In the genomic region with DNA sequence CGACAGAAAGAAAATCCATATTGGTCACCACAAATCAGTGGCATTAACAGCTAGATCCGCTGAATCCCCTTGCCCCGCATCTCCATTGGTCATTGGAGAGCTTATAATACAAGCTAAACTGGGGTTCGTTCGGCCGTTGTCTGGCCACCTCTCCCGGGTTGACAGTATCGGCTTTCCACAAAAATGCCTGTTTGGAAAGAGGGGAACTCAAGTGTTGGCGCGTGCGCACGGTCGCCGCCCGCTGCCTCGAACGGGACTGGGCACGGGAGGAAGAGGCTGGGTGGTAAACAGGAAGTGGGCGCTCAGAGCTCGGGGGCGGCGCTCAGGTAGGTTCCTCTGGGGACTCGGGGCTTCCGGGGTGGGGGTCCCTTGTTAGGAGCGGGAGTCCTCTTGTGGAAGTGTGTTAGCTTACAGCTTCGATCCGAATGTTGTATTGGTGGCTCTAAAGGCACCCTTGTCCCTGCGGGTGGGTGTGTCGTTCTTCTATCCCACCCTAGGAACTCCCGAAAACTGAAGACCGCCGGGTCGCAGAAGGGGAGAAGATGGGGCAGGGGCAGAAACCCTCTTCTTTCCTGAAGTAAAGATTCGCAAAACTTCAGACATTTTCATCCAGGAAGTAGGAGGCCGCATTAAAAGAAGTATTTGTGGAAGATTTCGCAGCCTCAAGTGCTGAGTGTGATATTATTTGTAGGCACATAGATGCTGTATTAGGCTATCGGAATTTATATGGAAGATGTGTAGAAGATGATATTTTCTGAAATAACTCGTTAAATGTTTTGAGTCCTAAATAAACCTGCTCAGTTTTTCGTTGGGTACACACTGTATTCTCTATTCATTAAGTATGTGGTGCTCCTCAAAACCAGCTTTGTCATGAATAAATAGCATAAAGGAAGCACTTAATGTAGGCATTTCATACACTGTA, we compare ENCODE assay signal across 8 cellular contexts. TPM values are rescaled to one million over a fixed set of nuclear protein-coding genes. Genes with fewer than 3 reads are reported as not detected.
DNase-seq lines count a peak whose midpoint lies in the region; ATAC-seq, FAIRE-seq and TF ChIP-seq lines count a peak whose summit lies in the region.

No MANE protein-coding gene starts in this region.

- H3K79me2 ChIP-seq in H1 (ENCODE audit: control insufficient read depth in 1 of 2, insufficient read depth in 2 of 2, low read length in 2 of 2) (peaks cover 5 to 39% of the 10 kb centered on the region in 2 experiments; a peak in 3 of 4 replicates), mesendoderm (ENCODE audit: control insufficient read depth, insufficient read depth, low read length) (peaks cover 29% of the 10 kb centered on the region)

- FAIRE-seq in HTR-8/SVneo (lab: Jason Lieb, UNC) (no peak), H1 (lab: Jason Lieb, UNC) (no peak)

- CTCF ChIA-PET in Calu3 (lab: Charles Lee) (interaction anchor here (0.7 to 1.0 kb wide), 2 partner anchors 24 to 1625 kb away, joined by 3 read pairs; a partner anchor contains a TSS), H1 (lab: Charles Lee; ENCODE audit: partially characterized antibody) (interaction anchor here (0.9 to 1.3 kb wide), 5 partner anchors 17 to 420 kb away, joined by 4 to 6 read pairs (median 4); no protein-coding TSS in a partner anchor)
- CTCF ChIA-PET in activated CD8-positive, alpha-beta memory T cell treated with anti-CD3 and anti-CD28 coated beads, Interleukin-2, amount 10 ng/mL, durations not matched to agents 7 days and 5 days (lab: Charles Lee) = interaction anchor here (0.6 to 1.8 kb wide), 7 partner anchors 18 to 356 kb away, joined by 3 to 9 read pairs (median 4); no protein-coding TSS in a partner anchor

- intact Hi-C loops in Calu3 (cut with micrococcal nuclease; ENCODE audit: unreplicated experiment) = loop anchor here (10.0 kb wide), 1 partner anchor 249 kb away; no protein-coding TSS in a partner anchor

- peak overlapping the region; percentile 76 to 97 (median 84) for H3K4me3 ChIP-seq in H1 (ENCODE audit: extremely low read depth in 1 of 4, insufficient read depth in 2 of 4, low read depth in 3 of 4, low read length in 4 of 4)
- peak overlapping the region; percentile 71 for H3K4me3 ChIP-seq in mesendoderm (ENCODE audit: low read length)

- H3K4me1 Mint-ChIP-seq in Calu3 (ENCODE audit: low read depth, unreplicated experiment) = peaks cover 26% of the 10 kb centered on the region
- H3K4me1 Mint-ChIP-seq in activated CD8-positive, alpha-beta memory T cell treated with anti-CD3 and anti-CD28 coated beads, Interleukin-2, amount 10 ng/mL, durations not matched to agents 7 days and 5 days = peaks cover 38% of the 10 kb centered on the region

- H2BK15ac ChIP-seq in H1 (ENCODE audit: low read length) (no peak overlapping the region), mesendoderm (replicated peaks; ENCODE audit: low read depth) (no peak overlapping the region)

- peak; percentile 58 for ATAC-seq in GM21381 (IDR thresholded peaks at IDR 0.05; ENCODE audit: unreplicated experiment)
- peak; percentile 70 for ATAC-seq in activated CD8-positive, alpha-beta memory T cell treated with anti-CD3 and anti-CD28 coated beads, Interleukin-2, amount 10 ng/mL, durations not matched to agents 7 days and 5 days

- H3K9me3 Mint-ChIP-seq in Calu3 (ENCODE audit: low read depth, unreplicated experiment) = no peaks in the 10 kb centered on the region
- no peaks in the 10 kb centered on the region for H3K9me3 Mint-ChIP-seq in activated CD8-positive, alpha-beta memory T cell treated with anti-CD3 and anti-CD28 coated beads, Interleukin-2, amount 10 ng/mL, durations not matched to agents 7 days and 5 days (ENCODE audit: low read depth)

- H3K36me3 ChIP-seq in H1 (ENCODE audit: control insufficient read depth in 2 of 4, insufficient read depth in 4 of 4, low read length in 3 of 4) (peaks cover 0 to 9% (median 2%) of the 10 kb centered on the region in 4 experiments; a peak in 3 of 8 replicates), mesendoderm (ENCODE audit: control insufficient read depth, insufficient read depth, low read length) (no peaks in the 10 kb centered on the region)

- H3K18ac ChIP-seq in H1 (ENCODE audit: extremely low read depth, low read length) (peak overlapping the region; percentile 80; the same call in 1 of the 2 replicates), mesendoderm (ENCODE audit: low read length) (peak overlapping the region; percentile 98)

- H2AK5ac ChIP-seq in H1 (ENCODE audit: low read depth, low read length) (no peak overlapping the region), mesendoderm (ENCODE audit: low read length) (no peak overlapping the region)

- H3K27me3 ChIP-seq in H1 (replicated peaks in 1 of 4; ENCODE audit: control insufficient read depth in 3 of 4, extremely low read depth in 1 of 4, insufficient read depth in 3 of 4, low read length in 3 of 4) (no peaks in the 10 kb centered on the region), mesendoderm (ENCODE audit: insufficient read depth, low read length, poor library complexity) (no peaks in the 10 kb centered on the region)

- peak overlapping the region; percentile 85 to 91 for H3K4me2 ChIP-seq in H1 (ENCODE audit: insufficient read depth in 1 of 2, low read depth in 2 of 2, low read length in 2 of 2)
- peak overlapping the region; percentile 85 for H3K4me2 ChIP-seq in mesendoderm (ENCODE audit: low read length)

- peak overlapping the region; percentile 99 for H2BK5ac ChIP-seq in H1 (ENCODE audit: low read depth, low read length)
- no peak overlapping the region for H2BK5ac ChIP-seq in mesendoderm (ENCODE audit: low read length)

- peak overlapping the region; percentile 84; the same call in 1 of the 2 replicates for H2BK12ac ChIP-seq in H1 (ENCODE audit: low read depth, low read length)

- no peak overlapping the region for H3K14ac ChIP-seq in H1 (ENCODE audit: insufficient read length)

- 0 out of 4 replicates have a peak, but pooled peaks have one; percentile 4 to 18 for TF ChIP-seq RAD21 in H1 (IDR thresholded peaks at IDR 0.05 in 1 of 2, conservative IDR thresholded peaks at IDR 0.05 in 1 of 2; ENCODE audit: low read depth in 2 of 2, low read length in 2 of 2)

- peaks cover 52% of the 10 kb centered on the region for H3K36me3 Mint-ChIP-seq in Calu3 (ENCODE audit: insufficient read depth, unreplicated experiment)
- H3K36me3 Mint-ChIP-seq in activated CD8-positive, alpha-beta memory T cell treated with anti-CD3 and anti-CD28 coated beads, Interleukin-2, amount 10 ng/mL, durations not matched to agents 7 days and 5 days = peaks cover 41% of the 10 kb centered on the region

- POLR2A ChIA-PET in H1 (lab: Charles Lee; ENCODE audit: partially characterized antibody) = interaction anchor here (0.9 to 1.2 kb wide), 4 partner anchors 16 to 417 kb away, joined by 3 to 5 read pairs (median 4); no protein-coding TSS in a partner anchor

- H4K5ac ChIP-seq in H1 (ENCODE audit: insufficient read length, low read depth, low read length) (peak overlapping the region; percentile 55), mesendoderm (ENCODE audit: low read length) (no peak overlapping the region)

- H3K4me3 Mint-ChIP-seq in Calu3 (ENCODE audit: low read depth, unreplicated experiment) = peak overlapping the region; percentile 93
- peak overlapping the region; percentile 92 for H3K4me3 Mint-ChIP-seq in activated CD8-positive, alpha-beta memory T cell treated with anti-CD3 and anti-CD28 coated beads, Interleukin-2, amount 10 ng/mL, durations not matched to agents 7 days and 5 days

- H3K4ac ChIP-seq in H1 (replicated peaks; ENCODE audit: insufficient read length, low read depth, low read length) (no peak overlapping the region), mesendoderm (ENCODE audit: low read depth, low read length) (no peak overlapping the region)

- H2BK120ac ChIP-seq in H1 (replicated peaks; ENCODE audit: low read depth, low read length) (no peak overlapping the region), mesendoderm (ENCODE audit: low read depth, low read length) (no peak overlapping the region)

- H3K23ac ChIP-seq in H1 (ENCODE audit: insufficient read length) = no peak overlapping the region
- no peak overlapping the region for H3K23ac ChIP-seq in mesendoderm (ENCODE audit: low read length)

- H3K9ac ChIP-seq in H1 (replicated peaks in 1 of 4; ENCODE audit: extremely low read depth in 1 of 4, low read depth in 3 of 4, low read length in 3 of 4) = peak overlapping the region; percentile 64 to 98 (median 92)
- H3K9ac ChIP-seq in mesendoderm (ENCODE audit: low read length) = peak overlapping the region; percentile 91

- H3K79me1 ChIP-seq in H1 (ENCODE audit: low read depth, low read length) (peaks cover 3% of the 10 kb centered on the region), mesendoderm (ENCODE audit: low read length) (peaks cover 4% of the 10 kb centered on the region)

- no peak overlapping the region; the same call in none of the 2 replicates for H4K8ac ChIP-seq in H1 (ENCODE audit: extremely low read depth, insufficient read depth, low read length)
- H4K8ac ChIP-seq in mesendoderm (ENCODE audit: low read depth, low read length) = peak overlapping the region; percentile 68

- WGBS in H1 (ENCODE audit: extremely low coverage in 1 of 2, insufficient coverage in 1 of 2, insufficient read length in 1 of 2, insufficient replicate concordance in 2 of 2, low coverage in 1 of 2, low lambda C conversion rate in 2 of 2, missing lambda C conversion rate in 1 of 2), 2 experiments = 2% methylated on average over 32 of the region's 39 CpGs; no CpG with 5 or more reads in 1 of the 2 experiments
- no CpG with 5 or more reads among the region's 39 CpGs for WGBS in mesendoderm (ENCODE audit: extremely low coverage, insufficient coverage, low lambda C conversion rate)

- H3K23me2 ChIP-seq in H1 (ENCODE audit: low read depth, low read length) = peaks cover 6% of the 10 kb centered on the region

- H3K27ac ChIP-seq in H1 (ENCODE audit: low read depth, low read length) (peak overlapping the region; percentile 99), mesendoderm (ENCODE audit: low read depth, low read length) (peak overlapping the region; percentile 71)

- no peak for TF ChIP-seq CTCF in Calu3 (IDR thresholded peaks at IDR 0.05; ENCODE audit: unreplicated experiment)
- no peak for TF ChIP-seq CTCF in H1 (IDR thresholded peaks at IDR 0.05; ENCODE audit: control extremely low read depth in 1 of 3, insufficient read depth in 1 of 3, low read depth in 1 of 3, low read length in 3 of 3)

- TSS peak; percentile 36 for BruUV-seq in Calu3 (replicated peaks; lab: Mats Ljungman, UMichigan)

- H3K27ac Mint-ChIP-seq in Calu3 (ENCODE audit: unreplicated experiment) = peak overlapping the region; percentile 94
- H3K27ac Mint-ChIP-seq in activated CD8-positive, alpha-beta memory T cell treated with anti-CD3 and anti-CD28 coated beads, Interleukin-2, amount 10 ng/mL, durations not matched to agents 7 days and 5 days = peak overlapping the region; percentile 98

- peak; percentile 46 to 48 for TF ChIP-seq POLR2A in H1 (IDR thresholded peaks at IDR 0.05; ENCODE audit: control extremely low read depth in 1 of 2, low read depth in 2 of 2, low read length in 2 of 2)

- no peaks in the 10 kb centered on the region for H3K4me1 ChIP-seq in H1 (replicated peaks in 1 of 4; ENCODE audit: control insufficient read depth in 3 of 4, insufficient read depth in 4 of 4, low read length in 3 of 4)
- H3K4me1 ChIP-seq in mesendoderm (ENCODE audit: control insufficient read depth, low read depth, low read length) = peaks cover 1% of the 10 kb centered on the region

- no peaks in the 10 kb centered on the region for H3K27me3 Mint-ChIP-seq in Calu3 (ENCODE audit: unreplicated experiment)
- no peaks in the 10 kb centered on the region for H3K27me3 Mint-ChIP-seq in activated CD8-positive, alpha-beta memory T cell treated with anti-CD3 and anti-CD28 coated beads, Interleukin-2, amount 10 ng/mL, durations not matched to agents 7 days and 5 days

- no peaks in the 10 kb centered on the region for H4K20me1 ChIP-seq in H1 (replicated peaks in 1 of 2; ENCODE audit: control insufficient read depth in 1 of 2, insufficient read depth in 2 of 2, low read length in 2 of 2)

- TF ChIP-seq EP300 in H1 (IDR thresholded peaks at IDR 0.05; ENCODE audit: borderline replicate concordance in 1 of 2, low read depth in 2 of 2, low read length in 2 of 2) = peak in 1 of 2 experiments; percentile 60; a peak in 1 of 3 replicates

- H3K56ac ChIP-seq in H1 (replicated peaks; ENCODE audit: insufficient read length, low read depth, low read length) (no peak overlapping the region), mesendoderm (ENCODE audit: low read length) (peak overlapping the region; percentile 98)

- H2BK20ac ChIP-seq in H1 (ENCODE audit: low read length) = no peak overlapping the region

- DNase-seq in Calu3 = peak; percentile 94
- DNase-seq in HTR-8/SVneo (ENCODE audit: insufficient read length, low spot score) = peak; percentile 95
- DNase-seq in NOMO-1 treated with DMSO at 0.1 percent for 48 hours (lab: John Stamatoyannopoulos, UW; ENCODE audit: unreplicated experiment) = peak; percentile 93
- DNase-seq in activated CD8-positive, alpha-beta memory T cell treated with anti-CD3 and anti-CD28 coated beads, Interleukin-2, amount 10 ng/mL, durations not matched to agents 7 days and 5 days = peak; percentile 93
- peak; percentile 90 to 93 for DNase-seq in H1 (ENCODE audit: low read depth in 1 of 2, low spot score in 2 of 2)
- peak; percentile 98 for DNase-seq in mesendoderm
- DNase-seq in stimulated activated CD8-positive, alpha-beta memory T cell treated with anti-CD3 and anti-CD28 coated beads, Interleukin-15, amount 100 ng/mL, for 1 hour (ENCODE audit: low read depth) = peak; percentile 80

- no peaks in the 10 kb centered on the region for H3K9me3 ChIP-seq in H1 (ENCODE audit: insufficient read depth in 2 of 2, low read depth in 1 of 2, low read length in 1 of 2)

- H4K91ac ChIP-seq in H1 (replicated peaks; ENCODE audit: insufficient read length, low read length) = no peak overlapping the region

- peak overlapping the region; percentile 88 for H2AFZ ChIP-seq in H1 (ENCODE audit: low read length)

RNA-seq across cellular contexts. Expression of a gene that starts 1.0 kb away (rescaled TPM):
- total RNA-seq in Calu3 (2022) = 56.8 and 68.8 TPM in 2 replicates
- 10 to 100 TPM; 35.0 to 40.9 TPM for total RNA-seq in activated CD8-positive, alpha-beta memory T cell treated with anti-CD3 and anti-CD28 coated beads, Interleukin-2, amount 10 ng/mL, durations not matched to agents 7 days and 5 days
- total RNA-seq in H1 (2021; fragmentation: NEBNext Ultra II Directional; extraction: Animal tissue kit (Norgen Biotek cat#: 25700)) = 26.7 and 28.5 TPM in 2 replicates
- 2.3 and 3.8 TPM in 2 replicates for polyA plus RNA-seq in H1 (2011; rRNA removed)
- 3.5 TPM for polyA plus RNA-seq in H1 (2011; cell fraction: cytosol; rRNA removed)
- 1.7 TPM for polyA plus RNA-seq in H1 (2011; cell fraction: nucleus; rRNA removed)
- 10.0 to 15.1 TPM (median 11.7 TPM) in 4 replicates for polyA plus RNA-seq in H1 (2012, experiment 1 of 2)
- 3.0 TPM for polyA plus RNA-seq in H1 (2012, experiment 2 of 2)
- 14.7 TPM for polyA plus RNA-seq in H1 (2013, experiment 1 of 2)
- polyA plus RNA-seq in H1 (2013, experiment 2 of 2) = 13.9 TPM
- polyA minus RNA-seq in H1 (2011; rRNA and poly(A)+ RNA removed) = 3.7 and 5.2 TPM in 2 replicates
- polyA minus RNA-seq in H1 (2011; cell fraction: cytosol; rRNA and poly(A)+ RNA removed) = 6.6 TPM
- polyA minus RNA-seq in H1 (2011; cell fraction: nucleus; rRNA and poly(A)+ RNA removed) = 2.7 TPM
- 14.4 TPM for polyA plus RNA-seq in mesendoderm (2013, experiment 1 of 2)
- polyA plus RNA-seq in mesendoderm (2013, experiment 2 of 2) = 14.3 TPM

RNA-seq across cellular contexts. Expression of a gene that starts 1.1 kb away (rescaled TPM):
- total RNA-seq in Calu3 (2022) = 41.2 and 46.2 TPM in 2 replicates
- total RNA-seq in activated CD8-positive, alpha-beta memory T cell treated with anti-CD3 and anti-CD28 coated beads, Interleukin-2, amount 10 ng/mL, durations not matched to agents 7 days and 5 days = 10 to 100 TPM; 47.6 to 47.8 TPM
- total RNA-seq in H1 (2021; fragmentation: NEBNext Ultra II Directional; extraction: Animal tissue kit (Norgen Biotek cat#: 25700)) = 101 and 103 TPM in 2 replicates
- 28.1 and 52.5 TPM in 2 replicates for polyA plus RNA-seq in H1 (2011; rRNA removed)
- polyA plus RNA-seq in H1 (2011; cell fraction: cytosol; rRNA removed) = 54.4 TPM
- 22.6 TPM for polyA plus RNA-seq in H1 (2011; cell fraction: nucleus; rRNA removed)
- 47.9 to 86.3 TPM (median 55.3 TPM) in 4 replicates for polyA plus RNA-seq in H1 (2012, experiment 1 of 2)
- polyA plus RNA-seq in H1 (2012, experiment 2 of 2) = 7.1 TPM
- polyA plus RNA-seq in H1 (2013, experiment 1 of 2) = 66.5 TPM
- 68.9 TPM for polyA plus RNA-seq in H1 (2013, experiment 2 of 2)
- 60.9 and 90.1 TPM in 2 replicates for polyA minus RNA-seq in H1 (2011; rRNA and poly(A)+ RNA removed)
- polyA minus RNA-seq in H1 (2011; cell fraction: cytosol; rRNA and poly(A)+ RNA removed) = 67.7 TPM
- polyA minus RNA-seq in H1 (2011; cell fraction: nucleus; rRNA and poly(A)+ RNA removed) = 60.6 TPM
- 89.3 TPM for polyA plus RNA-seq in mesendoderm (2013, experiment 1 of 2)
- 88.7 TPM for polyA plus RNA-seq in mesendoderm (2013, experiment 2 of 2)

RNA-seq across cellular contexts. Expression of a gene that starts 23.6 kb away (rescaled TPM):
- total RNA-seq in Calu3 (2022) = 0.59 TPM in 1 of 2 replicates, not detected in the other
- total RNA-seq in activated CD8-positive, alpha-beta memory T cell treated with anti-CD3 and anti-CD28 coated beads, Interleukin-2, amount 10 ng/mL, durations not matched to agents 7 days and 5 days = under 1 TPM in 1 of 2 experiments, not detected in 1; 0.19 TPM
- not detected in 2 replicates for total RNA-seq in H1 (2021; fragmentation: NEBNext Ultra II Directional; extraction: Animal tissue kit (Norgen Biotek cat#: 25700))
- 0.06 and 0.11 TPM in 2 replicates for polyA plus RNA-seq in H1 (2011; rRNA removed)
- polyA plus RNA-seq in H1 (2011; cell fraction: cytosol; rRNA removed) = 0.06 TPM
- not detected for polyA plus RNA-seq in H1 (2011; cell fraction: nucleus; rRNA removed)
- 0.12 to 0.37 TPM in 2 of 4 replicates, not detected in the others for polyA plus RNA-seq in H1 (2012, experiment 1 of 2)
- polyA plus RNA-seq in H1 (2012, experiment 2 of 2) = not detected
- 0.08 TPM for polyA plus RNA-seq in H1 (2013, experiment 1 of 2)
- 0.02 TPM for polyA plus RNA-seq in H1 (2013, experiment 2 of 2)
- 0.37 TPM in 1 of 2 replicates, not detected in the other for polyA minus RNA-seq in H1 (2011; rRNA and poly(A)+ RNA removed)
- polyA minus RNA-seq in H1 (2011; cell fraction: cytosol; rRNA and poly(A)+ RNA removed) = not detected
- not detected for polyA minus RNA-seq in H1 (2011; cell fraction: nucleus; rRNA and poly(A)+ RNA removed)
- 0.17 TPM for polyA plus RNA-seq in mesendoderm (2013, experiment 1 of 2)
- polyA plus RNA-seq in mesendoderm (2013, experiment 2 of 2) = 0.14 TPM

Comparison
In these comparisons a context has a peak if more than half of its experiments do, and no peak if none do; other contexts are left out.
1. Peak in every context shown above with its lines: DNase-seq, ATAC-seq, H3K4me3 ChIP-seq and H3K27ac ChIP-seq.